Comparison of ENCODE assay signal across 25 cellular contexts in the genomic region with DNA sequence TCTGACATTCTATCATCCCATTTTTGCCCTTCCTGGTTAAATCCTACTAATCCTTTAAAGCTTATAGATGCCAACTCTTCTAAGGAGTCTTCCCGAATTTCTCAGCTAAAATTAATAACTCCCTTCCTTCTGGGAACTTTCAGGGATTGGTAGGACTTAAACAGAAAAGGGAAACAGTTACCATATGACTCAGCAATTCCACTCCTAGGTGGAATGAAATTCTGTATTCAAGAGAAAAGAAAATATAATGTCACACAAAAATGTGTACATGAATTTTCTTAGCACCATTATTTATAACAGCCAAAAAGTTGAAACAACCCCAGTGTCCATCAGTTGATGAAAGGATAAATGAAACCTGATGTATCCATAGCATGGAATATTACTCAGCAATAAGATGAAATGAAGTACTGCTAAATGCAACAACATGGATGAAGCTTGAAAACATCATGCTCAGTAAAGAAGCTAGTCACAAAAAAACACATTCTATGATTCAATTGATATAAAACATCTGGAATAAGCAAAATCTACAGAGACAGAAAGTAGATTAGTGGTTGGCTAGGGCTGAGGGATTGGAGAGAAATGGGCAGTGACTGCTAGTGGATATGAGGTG. TPM values are rescaled to one million over a fixed set of nuclear protein-coding genes. Genes with fewer than 3 reads are reported as not detected.
DNase-seq lines count a peak whose midpoint lies in the region; ATAC-seq, FAIRE-seq and TF ChIP-seq lines count a peak whose summit lies in the region.
"Had no signal": no experiment of that assay in that cellular context is flagged by ENCODE, and none has a peak within 500 bp of the region (broad histone marks: within the 10 kb centered on the region; RNA-seq: fewer than 3 reads in every experiment).

No MANE protein-coding gene starts in this region.

- H3K4me1 ChIP-seq in H1 (replicated peaks in 1 of 4; ENCODE audit: control insufficient read depth in 3 of 4, insufficient read depth in 4 of 4, low read length in 3 of 4) (no peaks in the 10 kb centered on the region), osteoblast (ENCODE audit: insufficient read depth, low read length) (no peaks in the 10 kb centered on the region), lower lobe of right lung (peaks cover 2% of the 10 kb centered on the region)
- H3K4me1 ChIP-seq: body of pancreas, SJCRH30 had no signal

- H4K20me1 ChIP-seq in H1 (replicated peaks in 1 of 2; ENCODE audit: control insufficient read depth in 1 of 2, insufficient read depth in 2 of 2, low read length in 2 of 2) (peaks cover 0 to 7% of the 10 kb centered on the region in 2 experiments), osteoblast (ENCODE audit: insufficient read depth, low read length) (no peaks in the 10 kb centered on the region)

- no peak overlapping the region for H3K18ac ChIP-seq in H1 (ENCODE audit: extremely low read depth, low read length)

- no peak for TF ChIP-seq POLR2A in H1 (IDR thresholded peaks at IDR 0.05; ENCODE audit: control extremely low read depth in 1 of 2, low read depth in 2 of 2, low read length in 2 of 2)

- H3K27me3 ChIP-seq in H1 (replicated peaks in 1 of 4; ENCODE audit: control insufficient read depth in 3 of 4, extremely low read depth in 1 of 4, insufficient read depth in 3 of 4, low read length in 3 of 4) (no peaks in the 10 kb centered on the region), osteoblast (ENCODE audit: insufficient read depth, low read length) (no peaks in the 10 kb centered on the region), lower lobe of right lung (ENCODE audit: low read depth) (no peaks in the 10 kb centered on the region)
- H3K27me3 ChIP-seq: body of pancreas, heart right ventricle, Peyer's patch, sigmoid colon, SJCRH30, vagina had no signal

- H2AK5ac ChIP-seq in H1 (ENCODE audit: low read depth, low read length): no peak overlapping the region

- H3K9me3 ChIP-seq in H1 (ENCODE audit: insufficient read depth in 2 of 2, low read depth in 1 of 2, low read length in 1 of 2): peaks cover 0 to 5% of the 10 kb centered on the region in 2 experiments; a peak in 1 of 4 replicates
- no peaks in the 10 kb centered on the region for H3K9me3 ChIP-seq in osteoblast (ENCODE audit: low read depth, low read length)
- H3K9me3 ChIP-seq in lower lobe of right lung: peaks cover under 1% of the 10 kb centered on the region
- H3K9me3 ChIP-seq: body of pancreas, Peyer's patch, sigmoid colon, SJCRH30, vagina had no signal

- H2BK12ac ChIP-seq in H1 (ENCODE audit: low read depth, low read length): no peak overlapping the region

- H2BK15ac ChIP-seq in H1 (ENCODE audit: low read length): no peak overlapping the region

- peaks cover 4% of the 10 kb centered on the region for H3K36me3 Mint-ChIP-seq in HFFc6 (ENCODE audit: low read depth)

- no peak overlapping the region for H3K4ac ChIP-seq in H1 (replicated peaks; ENCODE audit: insufficient read length, low read depth, low read length)

- no peak overlapping the region for H2BK5ac ChIP-seq in H1 (ENCODE audit: low read depth, low read length)

- H3K27me3 Mint-ChIP-seq in HFFc6 (ENCODE audit: insufficient read depth): no peaks in the 10 kb centered on the region
- H3K27me3 Mint-ChIP-seq: activated CD4-positive, alpha-beta T cell treated with anti-CD3 and anti-CD28 coated beads, Interleukin-2, amount 10 ng/mL, durations not matched to agents 24 days and 14 days; activated naive CD8-positive, alpha-beta T cell treated with anti-CD3 and anti-CD28 coated beads for 36 hours; B cell had no signal

- intact Hi-C loops in lower lobe of right lung (cut with DNase I): no loop called here

- peaks cover 0 to 33% of the 10 kb centered on the region in 2 experiments; a peak in 2 of 4 replicates for H3K79me2 ChIP-seq in H1 (ENCODE audit: control insufficient read depth in 1 of 2, insufficient read depth in 2 of 2, low read length in 2 of 2)
- peaks cover 18% of the 10 kb centered on the region for H3K79me2 ChIP-seq in osteoblast (ENCODE audit: insufficient read depth, low read length)

- peak overlapping the region; percentile 52; the same call in 1 of the 2 replicates for H3K27ac Mint-ChIP-seq in HFFc6
- H3K27ac Mint-ChIP-seq: activated CD4-positive, alpha-beta T cell treated with anti-CD3 and anti-CD28 coated beads, Interleukin-2, amount 10 ng/mL, durations not matched to agents 24 days and 14 days; activated naive CD8-positive, alpha-beta T cell treated with anti-CD3 and anti-CD28 coated beads for 36 hours; B cell; mesothelial cell of epicardium; nephron; T-helper 1 cell treated with Interleukin-12 subunit alpha and Interleukin-12 subunit beta and Interleukin-4 antibody, amounts not matched to agents 30 μg/mL and 1 μg/mL, for 36 hours had no signal

- H3K4me3 ChIP-seq in H1 (ENCODE audit: extremely low read depth in 1 of 4, insufficient read depth in 2 of 4, low read depth in 3 of 4, low read length in 4 of 4): no peak overlapping the region
- no peak overlapping the region for H3K4me3 ChIP-seq in osteoblast (ENCODE audit: insufficient read depth, low read length)
- no peak overlapping the region for H3K4me3 ChIP-seq in lower lobe of right lung
- H3K4me3 ChIP-seq: body of pancreas, heart right ventricle, Peyer's patch, sigmoid colon, SJCRH30, vagina had no signal

- CTCF ChIA-PET in H1 (lab: Charles Lee; ENCODE audit: partially characterized antibody): interaction anchor here (1.8 kb wide), 1 partner anchor 10 kb away, joined by 5 read pairs; no protein-coding TSS in a partner anchor

- no peak overlapping the region for H2BK20ac ChIP-seq in H1 (ENCODE audit: low read length)

- H3K9ac ChIP-seq in H1 (replicated peaks in 1 of 4; ENCODE audit: extremely low read depth in 1 of 4, low read depth in 3 of 4, low read length in 3 of 4): no peak overlapping the region

- TF ChIP-seq CTCF in HFFc6 (IDR thresholded peaks at IDR 0.05) (no peak), H1 (IDR thresholded peaks at IDR 0.05; ENCODE audit: control extremely low read depth in 1 of 3, insufficient read depth in 1 of 3, low read depth in 1 of 3, low read length in 3 of 3) (no peak), osteoblast (IDR thresholded peaks at IDR 0.05; ENCODE audit: extremely low read depth, low read depth, low read length) (no peak), lower lobe of right lung (IDR thresholded peaks at IDR 0.05) (no peak)

- H3K4me3 Mint-ChIP-seq in HFFc6: no peak overlapping the region
- H3K4me3 Mint-ChIP-seq: activated CD4-positive, alpha-beta T cell treated with anti-CD3 and anti-CD28 coated beads, Interleukin-2, amount 10 ng/mL, durations not matched to agents 24 days and 14 days; activated naive CD8-positive, alpha-beta T cell treated with anti-CD3 and anti-CD28 coated beads for 36 hours; B cell; mesothelial cell of epicardium; nephron; T-helper 1 cell treated with Interleukin-12 subunit alpha and Interleukin-12 subunit beta and Interleukin-4 antibody, amounts not matched to agents 30 μg/mL and 1 μg/mL, for 36 hours had no signal

- ATAC-seq in GM19035 (IDR thresholded peaks at IDR 0.05; ENCODE audit: unreplicated experiment) (no peak), lower lobe of right lung (no peak)
- ATAC-seq: body of pancreas, heart right ventricle had no signal

- no peaks in the 10 kb centered on the region; the same call in 1 of the 2 replicates for H3K23me2 ChIP-seq in H1 (ENCODE audit: low read depth, low read length)

- H2BK120ac ChIP-seq in H1 (replicated peaks; ENCODE audit: low read depth, low read length): no peak overlapping the region

- no peak overlapping the region for H4K5ac ChIP-seq in H1 (ENCODE audit: insufficient read length, low read depth, low read length)

- DNase-seq in CD1c-positive myeloid dendritic cell (ENCODE audit: extremely low spot score): peak; percentile 6
- no peak for DNase-seq in HFFc6
- DNase-seq in H1 (ENCODE audit: low read depth in 1 of 2, low spot score in 2 of 2): no peak
- DNase-seq in osteoblast (ENCODE audit: insufficient read length, low spot score, missing footprints): no peak
- no peak for DNase-seq in DMS153 treated with DMSO at 0.1 percent for 48 hours (lab: John Stamatoyannopoulos, UW; ENCODE audit: unreplicated experiment)
- DNase-seq in lower lobe of right lung: no peak
- DNase-seq: activated CD4-positive, alpha-beta T cell treated with anti-CD3 and anti-CD28 coated beads, Interleukin-2, amount 10 ng/mL, durations not matched to agents 24 days and 14 days; activated naive CD8-positive, alpha-beta T cell treated with anti-CD3 and anti-CD28 coated beads for 36 hours; body of pancreas; COR-L47; effector memory CD4-positive, alpha-beta T cell; heart right ventricle; NCI-H2171; NCI-H524; NK-92 treated with Interleukin-12 subunit alpha and Interleukin-12 subunit beta, amount 100 ng/mL, for 24 hours; Peyer's patch; posterior cingulate gyrus; sigmoid colon; SJCRH30 had no signal

- POLR2A ChIA-PET in H1 (lab: Charles Lee; ENCODE audit: partially characterized antibody): no interaction called here

- no peak overlapping the region for H3K4me2 ChIP-seq in H1 (ENCODE audit: insufficient read depth in 1 of 2, low read depth in 2 of 2, low read length in 2 of 2)
- no peak overlapping the region for H3K4me2 ChIP-seq in osteoblast (ENCODE audit: insufficient read depth, low read length)

- peaks cover 9% of the 10 kb centered on the region; the same call in 1 of the 2 replicates for H3K9me3 Mint-ChIP-seq in HFFc6

- no peak for TF ChIP-seq RAD21 in H1 (IDR thresholded peaks at IDR 0.05 in 1 of 2, conservative IDR thresholded peaks at IDR 0.05 in 1 of 2; ENCODE audit: low read depth in 2 of 2, low read length in 2 of 2)

- H4K8ac ChIP-seq in H1 (ENCODE audit: extremely low read depth, insufficient read depth, low read length): no peak overlapping the region

- H2AFZ ChIP-seq in H1 (ENCODE audit: low read length) (no peak overlapping the region), osteoblast (ENCODE audit: low read length) (peak overlapping the region; percentile 63)

- H3K79me1 ChIP-seq in H1 (ENCODE audit: low read depth, low read length): peaks cover 6% of the 10 kb centered on the region

- H3K4me1 Mint-ChIP-seq in HFFc6 (ENCODE audit: low read depth): peaks cover 9% of the 10 kb centered on the region
- H3K4me1 Mint-ChIP-seq: B cell, mesothelial cell of epicardium, nephron had no signal

- H3K23ac ChIP-seq in H1 (ENCODE audit: insufficient read length): no peak overlapping the region

- H3K14ac ChIP-seq in H1 (ENCODE audit: insufficient read length): no peak overlapping the region

- no peak for TF ChIP-seq EP300 in H1 (IDR thresholded peaks at IDR 0.05; ENCODE audit: borderline replicate concordance in 1 of 2, low read depth in 2 of 2, low read length in 2 of 2)

- H3K36me3 ChIP-seq in H1 (ENCODE audit: control insufficient read depth in 2 of 4, insufficient read depth in 4 of 4, low read length in 3 of 4) (no peaks in the 10 kb centered on the region), osteoblast (ENCODE audit: insufficient read depth, low read length) (no peaks in the 10 kb centered on the region), lower lobe of right lung (no peaks in the 10 kb centered on the region)
- H3K36me3 ChIP-seq: heart right ventricle, Peyer's patch, sigmoid colon, SJCRH30, vagina had no signal

- H3K56ac ChIP-seq in H1 (replicated peaks; ENCODE audit: insufficient read length, low read depth, low read length): no peak overlapping the region

- 70% methylated on average over 1 of the region's 1 CpG; no CpG with 5 or more reads in 1 of the 2 experiments for WGBS in H1 (ENCODE audit: extremely low coverage in 1 of 2, insufficient coverage in 1 of 2, insufficient read length in 1 of 2, insufficient replicate concordance in 2 of 2, low coverage in 1 of 2, low lambda C conversion rate in 2 of 2, missing lambda C conversion rate in 1 of 2), 2 experiments

- FAIRE-seq in H1 (lab: Jason Lieb, UNC): no peak

- H3K27ac ChIP-seq in H1 (ENCODE audit: low read depth, low read length): no peak overlapping the region
- H3K27ac ChIP-seq in osteoblast (ENCODE audit: low read depth, low read length): peak overlapping the region; percentile 8
- H3K27ac ChIP-seq in lower lobe of right lung: no peak overlapping the region
- H3K27ac ChIP-seq: body of pancreas, Peyer's patch, sigmoid colon, SJCRH30, vagina had no signal

- no peak overlapping the region for H4K91ac ChIP-seq in H1 (replicated peaks; ENCODE audit: insufficient read length, low read length)

RNA-seq across cellular contexts. Expression of a gene that starts 15.4 kb away (rescaled TPM):
- 1 to 10 TPM; 3.3 to 5.2 (median 4.5) TPM for total RNA-seq in HFFc6 (2021; fragmentation: NEBNext Ultra II Directional; extraction: Animal tissue kit (Norgen Biotek cat#: 25700))
- 18.1 and 20.1 TPM in 2 replicates for total RNA-seq in H1 (2021; fragmentation: NEBNext Ultra II Directional; extraction: Animal tissue kit (Norgen Biotek cat#: 25700))
- polyA plus RNA-seq in H1 (2011; rRNA removed): 2.7 and 6.1 TPM in 2 replicates
- polyA plus RNA-seq in H1 (2011; cell fraction: cytosol; rRNA removed): 5.6 TPM
- polyA plus RNA-seq in H1 (2011; cell fraction: nucleus; rRNA removed): 5.8 TPM
- polyA plus RNA-seq in H1 (2012, experiment 1 of 2): 6.0 to 11.6 TPM (median 7.0 TPM) in 4 replicates
- polyA plus RNA-seq in H1 (2012, experiment 2 of 2): 0.64 TPM
- polyA plus RNA-seq in H1 (2013, experiment 1 of 2): 9.6 TPM
- polyA plus RNA-seq in H1 (2013, experiment 2 of 2): 8.6 TPM
- 15.8 and 18.7 TPM in 2 replicates for polyA minus RNA-seq in H1 (2011; rRNA and poly(A)+ RNA removed)
- 8.8 TPM for polyA minus RNA-seq in H1 (2011; cell fraction: cytosol; rRNA and poly(A)+ RNA removed)
- 27.8 TPM for polyA minus RNA-seq in H1 (2011; cell fraction: nucleus; rRNA and poly(A)+ RNA removed)
- total RNA-seq in osteoblast (11.2 and 12.4 TPM in 2 replicates), lower lobe of right lung (20.0 TPM)
